In the genomic region with DNA sequence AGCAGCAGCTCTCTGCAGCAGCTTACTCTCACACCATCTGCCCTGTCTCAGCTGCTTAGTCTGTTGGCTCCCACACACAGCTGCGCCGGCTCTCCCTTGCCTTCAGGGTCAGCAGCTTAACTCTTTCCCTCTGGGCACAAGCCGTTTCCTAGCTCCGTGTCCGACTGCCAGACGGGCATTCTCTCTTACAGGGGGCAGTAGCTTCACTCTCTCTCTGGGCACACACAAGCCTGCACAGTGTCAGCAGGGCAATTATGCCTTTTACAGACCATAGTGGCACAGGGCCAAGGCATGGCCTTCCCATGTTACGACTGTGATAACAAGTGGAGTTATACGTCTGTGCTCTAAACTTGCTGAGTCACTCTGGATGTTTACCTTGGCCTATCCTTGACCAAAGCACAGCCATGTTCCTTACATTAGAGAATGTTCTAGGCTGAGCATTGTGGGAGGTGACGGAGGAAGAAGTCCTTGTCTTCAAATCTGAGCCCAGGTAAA, we compare ENCODE assay signal across 12 cellular contexts. TPM values are rescaled to one million over a fixed set of nuclear protein-coding genes. Genes with fewer than 3 reads are reported as not detected.
DNase-seq lines count a peak whose midpoint lies in the region; ATAC-seq, FAIRE-seq and TF ChIP-seq lines count a peak whose summit lies in the region.
"Had no signal": no experiment of that assay in that cellular context is flagged by ENCODE, and none has a peak within 500 bp of the region (broad histone marks: within the 10 kb centered on the region; RNA-seq: fewer than 3 reads in every experiment).

No MANE protein-coding gene starts in this region.

- H3K4me2 ChIP-seq in A549, result no peak overlapping the region

- peak in 1 of 2 experiments; percentile 28; a peak in 2 of 6 replicates for ATAC-seq in A549
- peak; percentile 5 for ATAC-seq in lung (ENCODE audit: insufficient read depth, low FRiP score)

- peak overlapping the region; percentile 19 to 66; a peak in 4 of 6 replicates for H3K27ac ChIP-seq in A549
- no peak overlapping the region for H3K27ac ChIP-seq in lung (ENCODE audit: low read depth in 1 of 2, low read length in 1 of 2)

- H3K4me3 ChIP-seq in A549 (no peak overlapping the region), astrocyte of the spinal cord (ENCODE audit: low read depth, low read length) (no peak overlapping the region), lung (no peak overlapping the region)

- H3K9me3 ChIP-seq in A549, result no peaks in the 10 kb centered on the region
- H3K9me3 ChIP-seq in lung (ENCODE audit: control insufficient read depth in 2 of 2, insufficient read depth in 1 of 2, low read length in 1 of 2), result no peaks in the 10 kb centered on the region

- no peak for TF ChIP-seq POLR2A in A549 (IDR thresholded peaks at IDR 0.05; ENCODE audit: low read length)

- FAIRE-seq in A549 (lab: Jason Lieb, UNC), result no peak
- FAIRE-seq: keratinocyte, RCC 7860 had no signal

- CTCF ChIA-PET in A549 (lab: Yijun Ruan, JAX), result interaction anchor here (0.6 to 1.9 kb wide), 6 partner anchors 11 to 1062 kb away, joined by 3 to 4 read pairs (median 4); no protein-coding TSS in a partner anchor

- no peaks in the 10 kb centered on the region for H3K36me3 ChIP-seq in lung (ENCODE audit: control insufficient read depth in 2 of 2, insufficient read depth in 2 of 2, low read length in 2 of 2)

- no peak for TF ChIP-seq EP300 in A549 (IDR thresholded peaks at IDR 0.05)

- POLR2A ChIA-PET in A549 (lab: Yijun Ruan, JAX), result no interaction called here

- peaks cover 7% of the 10 kb centered on the region; the same call in 2 of the 3 replicates for H3K4me1 ChIP-seq in A549
- no peaks in the 10 kb centered on the region for H3K4me1 ChIP-seq in lung (ENCODE audit: control insufficient read depth in 2 of 2, insufficient read depth in 2 of 2, low read length in 2 of 2)

- DNase-seq in A549 (ENCODE audit: low read depth in 1 of 2, low spot score in 1 of 2) (peak in 1 of 2 experiments; percentile 18), LHCN-M2 (ENCODE audit: low read depth) (peak; percentile 29), astrocyte of the spinal cord (ENCODE audit: low read depth, low spot score) (peak; percentile 51), lung (ENCODE audit: low spot score) (no peak), dermis blood vessel endothelial cell (no peak), NCI-H774 (lab: John Stamatoyannopoulos, UW) (no peak), activated gamma-delta T cell (lab: John Stamatoyannopoulos, UW) (no peak), NCI-H1105 treated with DMSO at 0.1 percent for 48 hours (lab: John Stamatoyannopoulos, UW) (no peak)
- DNase-seq: NCI-H187 treated with DMSO at 0.1 percent for 48 hours had no signal

- 73% methylated on average over 9 of the region's 9 CpGs for WGBS in A549 (ENCODE audit: missing lambda C conversion rate)
- WGBS in lung, 2 donors, result 63 to 67% methylated on average over 9 of the region's 9 CpGs

- no peak for TF ChIP-seq RAD21 in A549 (conservative IDR thresholded peaks at IDR 0.05 in 1 of 2, IDR thresholded peaks at IDR 0.05 in 1 of 2)

- H3K27me3 ChIP-seq in lung (ENCODE audit: control insufficient read depth, insufficient read depth), result no peaks in the 10 kb centered on the region

- TF ChIP-seq CTCF in A549 (IDR thresholded peaks at IDR 0.05), result no peak
- TF ChIP-seq CTCF in astrocyte of the spinal cord (IDR thresholded peaks at IDR 0.05; ENCODE audit: low read depth, low read length), result no peak
- no peak for TF ChIP-seq CTCF in lung (IDR thresholded peaks at IDR 0.05; ENCODE audit: control extremely low read depth, extremely low read depth)

- in situ Hi-C loops in astrocyte of the spinal cord (cut with HindIII; ENCODE audit: low sequenced_read_pairs), result no loop called here

TF ChIP-seq in A549, 52 proteins besides CTCF, POLR2A, EP300 and RAD21 (continues in another document):
- TF ChIP-seq, protein P1, sequence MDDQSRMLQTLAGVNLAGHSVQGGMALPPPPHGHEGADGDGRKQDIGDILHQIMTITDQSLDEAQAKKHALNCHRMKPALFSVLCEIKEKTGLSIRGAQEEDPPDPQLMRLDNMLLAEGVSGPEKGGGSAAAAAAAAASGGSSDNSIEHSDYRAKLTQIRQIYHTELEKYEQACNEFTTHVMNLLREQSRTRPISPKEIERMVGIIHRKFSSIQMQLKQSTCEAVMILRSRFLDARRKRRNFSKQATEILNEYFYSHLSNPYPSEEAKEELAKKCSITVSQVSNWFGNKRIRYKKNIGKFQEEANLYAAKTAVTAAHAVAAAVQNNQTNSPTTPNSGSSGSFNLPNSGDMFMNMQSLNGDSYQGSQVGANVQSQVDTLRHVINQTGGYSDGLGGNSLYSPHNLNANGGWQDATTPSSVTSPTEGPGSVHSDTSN (IDR thresholded peaks at IDR 0.05), result no peak
- TF ChIP-seq HEYL (CRISPR knock-in tag; IDR thresholded peaks at IDR 0.05), result peak; percentile 95
- no peak for TF ChIP-seq CBX8 (IDR thresholded peaks at IDR 0.05)
- TF ChIP-seq CHD2 (IDR thresholded peaks at IDR 0.05; ENCODE audit: low read length, partially characterized antibody), result no peak
- TF ChIP-seq HOXB13 (CRISPR knock-in tag; IDR thresholded peaks at IDR 0.05; ENCODE audit: low read depth), result peak; percentile 97
- TF ChIP-seq RFX5 (IDR thresholded peaks at IDR 0.05), result no peak
- TF ChIP-seq JUNB (IDR thresholded peaks at IDR 0.05), result no peak
- TF ChIP-seq ZC3H11A (IDR thresholded peaks at IDR 0.05), result no peak
- TF ChIP-seq ZFP36 (IDR thresholded peaks at IDR 0.05; ENCODE audit: borderline replicate concordance, partially characterized antibody), result no peak
- no peak for TF ChIP-seq CHD4 (IDR thresholded peaks at IDR 0.05; ENCODE audit: borderline replicate concordance)
- no peak for TF ChIP-seq KDM5A (IDR thresholded peaks at IDR 0.05)
- TF ChIP-seq HOXB5 (CRISPR knock-in tag; IDR thresholded peaks at IDR 0.05), result peak; percentile 90
- TF ChIP-seq, protein P2, sequence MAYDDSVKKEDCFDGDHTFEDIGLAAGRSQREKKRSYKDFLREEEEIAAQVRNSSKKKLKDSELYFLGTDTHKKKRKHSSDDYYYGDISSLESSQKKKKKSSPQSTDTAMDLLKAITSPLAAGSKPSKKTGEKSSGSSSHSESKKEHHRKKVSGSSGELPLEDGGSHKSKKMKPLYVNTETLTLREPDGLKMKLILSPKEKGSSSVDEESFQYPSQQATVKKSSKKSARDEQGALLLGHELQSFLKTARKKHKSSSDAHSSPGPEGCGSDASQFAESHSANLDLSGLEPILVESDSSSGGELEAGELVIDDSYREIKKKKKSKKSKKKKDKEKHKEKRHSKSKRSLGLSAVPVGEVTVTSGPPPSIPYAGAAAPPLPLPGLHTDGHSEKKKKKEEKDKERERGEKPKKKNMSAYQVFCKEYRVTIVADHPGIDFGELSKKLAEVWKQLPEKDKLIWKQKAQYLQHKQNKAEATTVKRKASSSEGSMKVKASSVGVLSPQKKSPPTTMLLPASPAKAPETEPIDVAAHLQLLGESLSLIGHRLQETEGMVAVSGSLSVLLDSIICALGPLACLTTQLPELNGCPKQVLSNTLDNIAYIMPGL (CRISPR knock-in tag; IDR thresholded peaks at IDR 0.05; ENCODE audit: borderline replicate concordance), result 0 out of 2 replicates have a peak, but pooled peaks have one; percentile 17
- peak; percentile 88; the same call in 1 of the 2 replicates for TF ChIP-seq ZSCAN20 (CRISPR knock-in tag; IDR thresholded peaks at IDR 0.05)
- TF ChIP-seq, protein P3, sequence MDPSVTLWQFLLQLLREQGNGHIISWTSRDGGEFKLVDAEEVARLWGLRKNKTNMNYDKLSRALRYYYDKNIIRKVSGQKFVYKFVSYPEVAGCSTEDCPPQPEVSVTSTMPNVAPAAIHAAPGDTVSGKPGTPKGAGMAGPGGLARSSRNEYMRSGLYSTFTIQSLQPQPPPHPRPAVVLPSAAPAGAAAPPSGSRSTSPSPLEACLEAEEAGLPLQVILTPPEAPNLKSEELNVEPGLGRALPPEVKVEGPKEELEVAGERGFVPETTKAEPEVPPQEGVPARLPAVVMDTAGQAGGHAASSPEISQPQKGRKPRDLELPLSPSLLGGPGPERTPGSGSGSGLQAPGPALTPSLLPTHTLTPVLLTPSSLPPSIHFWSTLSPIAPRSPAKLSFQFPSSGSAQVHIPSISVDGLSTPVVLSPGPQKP (IDR thresholded peaks at IDR 0.05; ENCODE audit: low read depth, low read length), result no peak
- TF ChIP-seq SREBF2 (IDR thresholded peaks at IDR 0.05), result no peak
- peak; percentile 95 for TF ChIP-seq ZNF302 (CRISPR knock-in tag; IDR thresholded peaks at IDR 0.05)
- TF ChIP-seq, protein P4, sequence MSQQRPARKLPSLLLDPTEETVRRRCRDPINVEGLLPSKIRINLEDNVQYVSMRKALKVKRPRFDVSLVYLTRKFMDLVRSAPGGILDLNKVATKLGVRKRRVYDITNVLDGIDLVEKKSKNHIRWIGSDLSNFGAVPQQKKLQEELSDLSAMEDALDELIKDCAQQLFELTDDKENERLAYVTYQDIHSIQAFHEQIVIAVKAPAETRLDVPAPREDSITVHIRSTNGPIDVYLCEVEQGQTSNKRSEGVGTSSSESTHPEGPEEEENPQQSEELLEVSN (IDR thresholded peaks at IDR 0.05; ENCODE audit: borderline replicate concordance, low read depth), result no peak
- TF ChIP-seq MYC (IDR thresholded peaks at IDR 0.05; ENCODE audit: borderline replicate concordance, low read length), result no peak
- no peak for TF ChIP-seq RARB (CRISPR knock-in tag; IDR thresholded peaks at IDR 0.05)
- TF ChIP-seq, protein P5, sequence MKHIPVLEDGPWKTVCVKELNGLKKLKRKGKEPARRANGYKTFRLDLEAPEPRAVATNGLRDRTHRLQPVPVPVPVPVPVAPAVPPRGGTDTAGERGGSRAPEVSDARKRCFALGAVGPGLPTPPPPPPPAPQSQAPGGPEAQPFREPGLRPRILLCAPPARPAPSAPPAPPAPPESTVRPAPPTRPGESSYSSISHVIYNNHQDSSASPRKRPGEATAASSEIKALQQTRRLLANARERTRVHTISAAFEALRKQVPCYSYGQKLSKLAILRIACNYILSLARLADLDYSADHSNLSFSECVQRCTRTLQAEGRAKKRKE (CRISPR knock-in tag; IDR thresholded peaks at IDR 0.05; ENCODE audit: low read depth), result peak; percentile 96
- peak; percentile 94 for TF ChIP-seq FOXS1 (CRISPR knock-in tag; IDR thresholded peaks at IDR 0.05)
- TF ChIP-seq FOSB (CRISPR knock-in tag; IDR thresholded peaks at IDR 0.05), result 0 out of 2 replicates have a peak, but pooled peaks have one; percentile 54
- no peak for TF ChIP-seq MAZ (IDR thresholded peaks at IDR 0.05; ENCODE audit: borderline replicate concordance, low read depth, low read length)

RNA-seq across cellular contexts. Expression of a gene that starts 31.7 kb away (rescaled TPM):
- not detected in 2 replicates for polyA plus RNA-seq in A549 (2011; rRNA removed)
- polyA plus RNA-seq in A549 (2012; cell fraction: cytosol; rRNA removed), result not detected in 2 replicates
- not detected in 2 replicates for polyA plus RNA-seq in A549 (2012; cell fraction: nucleus; rRNA removed)
- not detected in 3 replicates for polyA plus RNA-seq in A549 (2017; fragmentation: RNase III; extraction: RNeasy Plus Mini Kit Qiagen cat#74134 plus additional on column Dnase treatment)
- not detected in 2 replicates for polyA minus RNA-seq in A549 (2011; rRNA and poly(A)+ RNA removed)
- not detected in 2 replicates for total RNA-seq in LHCN-M2 (2014; rRNA removed)
- not detected for polyA plus RNA-seq in LHCN-M2 (2012)
- total RNA-seq in lung, result under 1 TPM in 1 of 2 donors, not detected in 1; 0.09 TPM
- under 1 TPM; 0.01 to 0.04 TPM for polyA plus RNA-seq in lung
- total RNA-seq in dermis blood vessel endothelial cell, result under 0.01 TPM in 1 of 2 replicates, not detected in the other
- total RNA-seq: progenitor cell of endocrine pancreas had no signal
- polyA plus RNA-seq: keratinocyte had no signal

Comparison
In these comparisons a context has a peak if more than half of its experiments do, and no peak if none do; other contexts are left out.
1. DNase-seq: peak in LHCN-M2 (single experiment) and astrocyte of the spinal cord (single experiment); none in lung (single experiment), dermis blood vessel endothelial cell (single experiment), NCI-H774 (single experiment), activated gamma-delta T cell (single experiment) and NCI-H1105 treated with DMSO at 0.1 percent for 48 hours (single experiment).
2. H3K27ac ChIP-seq: peak in A549 (2 of 2); none in lung (0 of 2).